8 cellular contexts compared by ENCODE assay signal in the genomic region with DNA sequence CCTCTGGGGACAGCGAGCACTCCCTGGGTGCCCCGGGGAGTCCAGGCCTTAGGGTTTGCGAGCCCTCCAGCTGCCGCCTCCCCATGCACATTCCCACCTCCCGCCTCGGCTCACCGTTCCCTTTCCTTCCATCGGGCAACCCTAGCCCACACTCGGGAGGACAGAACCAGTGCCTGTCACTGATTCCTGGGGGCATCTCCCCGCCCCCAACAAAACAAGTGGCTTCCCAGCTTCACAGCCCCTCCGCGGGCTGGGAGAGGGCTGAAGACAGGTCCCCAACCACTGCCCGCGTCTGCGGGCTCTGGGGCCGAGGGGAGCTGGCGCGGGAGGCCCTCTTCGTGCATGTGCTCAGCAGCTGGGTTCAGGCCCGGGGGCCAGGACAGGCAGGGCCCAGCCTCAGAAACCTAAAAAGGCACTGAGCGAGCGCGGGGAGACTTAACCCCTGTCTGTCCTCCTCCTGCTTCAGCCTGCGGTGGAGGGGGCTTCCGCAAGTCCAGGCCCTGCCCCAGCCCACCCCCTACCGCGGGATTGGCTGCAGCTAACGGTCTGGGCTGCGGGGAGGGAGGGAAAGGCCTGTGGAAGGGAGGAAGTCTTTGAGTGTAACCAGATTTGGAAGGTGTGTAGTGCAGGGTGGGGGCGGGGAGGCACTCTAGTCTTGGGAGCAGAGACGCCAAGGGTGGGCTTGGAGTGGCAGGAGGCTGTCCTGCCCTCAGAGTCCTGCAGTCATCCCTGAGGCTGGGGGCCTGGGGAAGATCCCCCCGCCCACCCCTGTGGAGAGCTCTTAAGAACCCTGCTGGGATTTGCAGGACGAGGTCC.
DNase-seq lines count a peak whose midpoint lies in the region; ATAC-seq lines count a peak whose summit lies in the region.

No MANE protein-coding gene starts in this region.

- H3K27ac ChIP-seq in subcutaneous abdominal adipose tissue (ENCODE audit: low read depth, low read length) = peak overlapping the region; percentile 23

- H3K27me3 Mint-ChIP-seq in stimulated activated naive CD8-positive, alpha-beta T cell treated with anti-CD3 and anti-CD28 coated beads, Interleukin-15, Interleukin-2, amounts not matched to agents 100 ng/mL and 50 ng/mL, for 24 hours = peaks cover 46% of the 10 kb centered on the region

- no peaks in the 10 kb centered on the region for H3K9me3 ChIP-seq in adipocyte (ENCODE audit: control insufficient read depth, low read length)
- no peaks in the 10 kb centered on the region for H3K9me3 ChIP-seq in subcutaneous abdominal adipose tissue (ENCODE audit: control insufficient read depth in 5 of 5, low read length in 5 of 5)

- ATAC-seq in stimulated activated naive CD8-positive, alpha-beta T cell treated with anti-CD3 and anti-CD28 coated beads, Interleukin-15, Interleukin-2, amounts not matched to agents 100 U/mL and 50 U/mL, for 24 hours = no peak
- ATAC-seq in GM19023 (IDR thresholded peaks at IDR 0.05; ENCODE audit: unreplicated experiment) = no peak
- no peak for ATAC-seq in GM19397 (IDR thresholded peaks at IDR 0.05; ENCODE audit: unreplicated experiment)
- ATAC-seq in HG03565 (IDR thresholded peaks at IDR 0.05; ENCODE audit: unreplicated experiment) = no peak

- no peak for DNase-seq in stimulated activated naive CD8-positive, alpha-beta T cell treated with anti-CD3 and anti-CD28 coated beads, Interleukin-15, Interleukin-2, amounts not matched to agents 100 U/mL and 50 U/mL, for 24 hours
- DNase-seq in adipocyte (ENCODE audit: low read depth) = peak; percentile 74
- DNase-seq in iris pigment epithelial cell (ENCODE audit: low read depth) = peak; percentile 65

- peaks cover 13% of the 10 kb centered on the region for H3K36me3 ChIP-seq in adipocyte (ENCODE audit: control insufficient read depth, insufficient read depth, low read length, severe bottlenecking)
- peaks cover 0 to 3% (median 0%) of the 10 kb centered on the region in 5 donors for H3K36me3 ChIP-seq in subcutaneous abdominal adipose tissue (ENCODE audit: control insufficient read depth in 5 of 5, insufficient read depth in 5 of 5, low read length in 5 of 5)

- H3K4me1 Mint-ChIP-seq in stimulated activated naive CD8-positive, alpha-beta T cell treated with anti-CD3 and anti-CD28 coated beads, Interleukin-15, Interleukin-2, amounts not matched to agents 100 ng/mL and 50 ng/mL, for 24 hours (ENCODE audit: low read depth) = peaks cover 19% of the 10 kb centered on the region

- H3K27me3 ChIP-seq in adipocyte (replicated peaks; ENCODE audit: control insufficient read depth, insufficient read depth, low read length) (no peaks in the 10 kb centered on the region), subcutaneous abdominal adipose tissue (ENCODE audit: control insufficient read depth in 5 of 5, insufficient read depth in 4 of 5, low read length in 5 of 5) (peaks cover 4 to 25% (median 16%) of the 10 kb centered on the region in 5 donors)

- H3K4me1 ChIP-seq in adipocyte (ENCODE audit: control insufficient read depth, insufficient read depth, low read length) = peaks cover 61% of the 10 kb centered on the region
- H3K4me1 ChIP-seq in subcutaneous abdominal adipose tissue (ENCODE audit: control insufficient read depth in 5 of 5, insufficient read depth in 5 of 5, low read length in 5 of 5) = peaks cover 7 to 55% (median 50%) of the 10 kb centered on the region in 5 donors

- no peak overlapping the region for H3K27ac Mint-ChIP-seq in stimulated activated naive CD8-positive, alpha-beta T cell treated with anti-CD3 and anti-CD28 coated beads, Interleukin-15, Interleukin-2, amounts not matched to agents 100 ng/mL and 50 ng/mL, for 24 hours

- H3K9me3 Mint-ChIP-seq in stimulated activated naive CD8-positive, alpha-beta T cell treated with anti-CD3 and anti-CD28 coated beads, Interleukin-15, Interleukin-2, amounts not matched to agents 100 ng/mL and 50 ng/mL, for 24 hours = no peaks in the 10 kb centered on the region

- H3K4me3 Mint-ChIP-seq in stimulated activated naive CD8-positive, alpha-beta T cell treated with anti-CD3 and anti-CD28 coated beads, Interleukin-15, Interleukin-2, amounts not matched to agents 100 ng/mL and 50 ng/mL, for 24 hours = peak overlapping the region; percentile 35

- no peaks in the 10 kb centered on the region for H3K36me3 Mint-ChIP-seq in stimulated activated naive CD8-positive, alpha-beta T cell treated with anti-CD3 and anti-CD28 coated beads, Interleukin-15, Interleukin-2, amounts not matched to agents 100 ng/mL and 50 ng/mL, for 24 hours (ENCODE audit: low read depth)

- H3K4me3 ChIP-seq in adipocyte (ENCODE audit: low read length) = peak overlapping the region; percentile 90
- H3K4me3 ChIP-seq in subcutaneous abdominal adipose tissue (ENCODE audit: low read depth in 1 of 5, low read length in 5 of 5) = peak overlapping the region in 4 of 5 donors; percentile 53 to 66 (median 61)

- H3K9ac ChIP-seq in adipocyte (ENCODE audit: low read length) (peak overlapping the region; percentile 94), subcutaneous abdominal adipose tissue (ENCODE audit: low read length in 5 of 5) (peak overlapping the region in 1 of 5 donors; percentile 16)
